Comparison of ENCODE assay signal across 18 cellular contexts in genomic region chr18:76463872-76464271, GRCh38. TPM values are rescaled to one million over a fixed set of nuclear protein-coding genes. Genes with fewer than 3 reads are reported as not detected.
DNase-seq lines count a peak whose midpoint lies in the region; ATAC-seq and TF ChIP-seq lines count a peak whose summit lies in the region.
"Had no signal": no experiment of that assay in that cellular context is flagged by ENCODE, and none has a peak within 500 bp of the region (broad histone marks: within the 10 kb centered on the region; RNA-seq: fewer than 3 reads in every experiment).

No MANE protein-coding gene starts in this region.

- H3K9me3 ChIP-seq in GM23248 (ENCODE audit: low read depth) = no peaks in the 10 kb centered on the region

- H3K4me1 Mint-ChIP-seq in activated CD8-positive, alpha-beta memory T cell treated with anti-CD3 and anti-CD28 coated beads, Interleukin-2, amount 10 ng/mL, durations not matched to agents 7 days and 5 days = peaks cover 9% of the 10 kb centered on the region
- peaks cover 81% of the 10 kb centered on the region for H3K4me1 Mint-ChIP-seq in CD14-positive monocyte
- H3K4me1 Mint-ChIP-seq in activated T-helper 2 cell treated with anti-CD3 and anti-CD28 coated beads, Interferon-gamma antibody, Interleukin-2, Interleukin-4, amounts not matched to agents 10 μg/mL and 5 μg/mL and 100 μg/mL, durations not matched to agents 14 hours and 24 hours and 36 hours (ENCODE audit: low read depth) = peaks cover 11% of the 10 kb centered on the region
- peaks cover 84% of the 10 kb centered on the region for H3K4me1 Mint-ChIP-seq in nephron progenitor cell

- no peak overlapping the region for H3K4me3 ChIP-seq in GM23248

- no peak overlapping the region for H3K27ac Mint-ChIP-seq in activated CD8-positive, alpha-beta memory T cell treated with anti-CD3 and anti-CD28 coated beads, Interleukin-2, amount 10 ng/mL, durations not matched to agents 7 days and 5 days
- H3K27ac Mint-ChIP-seq in CD14-positive monocyte (peak overlapping the region in 5 of 7 donors; percentile 42 to 69 (median 58)), nephron progenitor cell (peak overlapping the region; percentile 52)
- H3K27ac Mint-ChIP-seq in activated T-helper 2 cell treated with anti-CD3 and anti-CD28 coated beads, Interferon-gamma antibody, Interleukin-2, Interleukin-4, amounts not matched to agents 10 μg/mL and 5 μg/mL and 100 μg/mL, durations not matched to agents 14 hours and 24 hours and 36 hours = no peak overlapping the region
- H3K27ac Mint-ChIP-seq: CD4-positive, alpha-beta memory T cell had no signal

- peaks cover 92% of the 10 kb centered on the region for H3K79me2 ChIP-seq in GM23248 (ENCODE audit: insufficient read depth)

- H4K20me1 ChIP-seq in GM23248 (ENCODE audit: insufficient read depth) = no peaks in the 10 kb centered on the region

- no peaks in the 10 kb centered on the region for H3K9me3 Mint-ChIP-seq in activated CD8-positive, alpha-beta memory T cell treated with anti-CD3 and anti-CD28 coated beads, Interleukin-2, amount 10 ng/mL, durations not matched to agents 7 days and 5 days (ENCODE audit: low read depth)
- H3K9me3 Mint-ChIP-seq in CD14-positive monocyte (no peaks in the 10 kb centered on the region), nephron progenitor cell (no peaks in the 10 kb centered on the region)
- H3K9me3 Mint-ChIP-seq in activated T-helper 2 cell treated with anti-CD3 and anti-CD28 coated beads, Interferon-gamma antibody, Interleukin-2, Interleukin-4, amounts not matched to agents 10 μg/mL and 5 μg/mL and 100 μg/mL, durations not matched to agents 14 hours and 24 hours and 36 hours = no peaks in the 10 kb centered on the region
- H3K9me3 Mint-ChIP-seq: CD4-positive, alpha-beta memory T cell; HFFc6 had no signal

- no peaks in the 10 kb centered on the region for H3K36me3 Mint-ChIP-seq in activated CD8-positive, alpha-beta memory T cell treated with anti-CD3 and anti-CD28 coated beads, Interleukin-2, amount 10 ng/mL, durations not matched to agents 7 days and 5 days
- H3K36me3 Mint-ChIP-seq in CD14-positive monocyte = peaks cover 37 to 58% of the 10 kb centered on the region in 2 donors
- H3K36me3 Mint-ChIP-seq in activated T-helper 2 cell treated with anti-CD3 and anti-CD28 coated beads, Interferon-gamma antibody, Interleukin-2, Interleukin-4, amounts not matched to agents 10 μg/mL and 5 μg/mL and 100 μg/mL, durations not matched to agents 14 hours and 24 hours and 36 hours (ENCODE audit: low read depth) = no peaks in the 10 kb centered on the region
- H3K36me3 Mint-ChIP-seq in nephron progenitor cell (ENCODE audit: low read depth) = peaks cover 84% of the 10 kb centered on the region

- in situ Hi-C loops in GM23248 (cut with MboI) = no loop called here

- TF ChIP-seq CTCF in CD14-positive monocyte (IDR thresholded peaks at IDR 0.05) = no peak
- TF ChIP-seq CTCF in nephron progenitor cell (IDR thresholded peaks at IDR 0.05) = no peak

- H3K4me1 ChIP-seq in GM23248 (ENCODE audit: insufficient read depth) = peaks cover 22% of the 10 kb centered on the region

- DNase-seq in activated CD8-positive, alpha-beta memory T cell treated with anti-CD3 and anti-CD28 coated beads, Interleukin-2, amount 50 U/mL, for 48 hours = peak; percentile 30
- DNase-seq in activated CD8-positive, alpha-beta memory T cell treated with anti-CD3 and anti-CD28 coated beads, Interleukin-2, amount 10 ng/mL, durations not matched to agents 7 days and 5 days = no peak
- DNase-seq in CD14-positive monocyte (ENCODE audit: low spot score) (no peak), nephron progenitor cell (no peak), GM23248 (no peak), NCI-H2081 (lab: John Stamatoyannopoulos, UW) (no peak)
- peak; percentile 2 for DNase-seq in activated T-helper 2 cell treated with anti-CD3 and anti-CD28 coated beads, Interferon-gamma antibody, Interleukin-2, Interleukin-4, amounts not matched to agents 10 μg/mL and 5 μg/mL and 100 μg/mL, durations not matched to agents 14 hours and 24 hours and 36 hours (ENCODE audit: low spot score)
- DNase-seq: ACHN; C1 segment of cervical spinal cord; CD4-positive, alpha-beta memory T cell; DMS153; DMS79 treated with DMSO at 0.1 percent for 48 hours; EL; HCEC 1CT; HFFc6; IMR-90 had no signal

- H3K27me3 Mint-ChIP-seq in activated CD8-positive, alpha-beta memory T cell treated with anti-CD3 and anti-CD28 coated beads, Interleukin-2, amount 10 ng/mL, durations not matched to agents 7 days and 5 days = peaks cover 3% of the 10 kb centered on the region
- H3K27me3 Mint-ChIP-seq in CD14-positive monocyte (ENCODE audit: low read depth in 3 of 3) (peaks cover 0 to 3% (median 0%) of the 10 kb centered on the region in 3 donors), nephron progenitor cell (ENCODE audit: low read depth, poor library complexity) (peaks cover 7% of the 10 kb centered on the region)
- peaks cover 2% of the 10 kb centered on the region for H3K27me3 Mint-ChIP-seq in activated T-helper 2 cell treated with anti-CD3 and anti-CD28 coated beads, Interferon-gamma antibody, Interleukin-2, Interleukin-4, amounts not matched to agents 10 μg/mL and 5 μg/mL and 100 μg/mL, durations not matched to agents 14 hours and 24 hours and 36 hours (ENCODE audit: low read depth)

- H3K36me3 ChIP-seq in GM23248 (ENCODE audit: low read depth) = no peaks in the 10 kb centered on the region

- 91 to 92% methylated on average over 14 of the region's 14 CpGs for WGBS in GM23248 (ENCODE audit: low coverage in 1 of 2, low lambda C conversion rate in 2 of 2, missing lambda C conversion rate in 2 of 2), 2 experiments

- peaks cover 17% of the 10 kb centered on the region; the same call in 1 of the 2 replicates for H3F3A ChIP-seq in GM23248 (ENCODE audit: insufficient read depth)

- no peak overlapping the region for H3K27ac ChIP-seq in GM23248
- H3K27ac ChIP-seq: HL-60 had no signal

- no peak overlapping the region for H3K4me2 ChIP-seq in GM23248 (ENCODE audit: unreplicated experiment)

- H3K27me3 ChIP-seq in GM23248 (replicated peaks; ENCODE audit: insufficient read depth) = no peaks in the 10 kb centered on the region

- no peak overlapping the region for H2AFZ ChIP-seq in GM23248

- CTCF ChIA-PET in activated CD8-positive, alpha-beta memory T cell treated with anti-CD3 and anti-CD28 coated beads, Interleukin-2, amount 10 ng/mL, durations not matched to agents 7 days and 5 days (lab: Charles Lee) = no interaction called here

- intact Hi-C loops in CD14-positive monocyte (cut with micrococcal nuclease) = no loop called here
- intact Hi-C loops in activated T-helper 2 cell treated with anti-CD3 and anti-CD28 coated beads, Interferon-gamma antibody, Interleukin-2, Interleukin-4, amounts not matched to agents 10 μg/mL and 5 μg/mL and 100 μg/mL, durations not matched to agents 14 hours and 24 hours and 36 hours (cut with micrococcal nuclease) = no loop called here

- no peak overlapping the region for H3K4me3 Mint-ChIP-seq in activated CD8-positive, alpha-beta memory T cell treated with anti-CD3 and anti-CD28 coated beads, Interleukin-2, amount 10 ng/mL, durations not matched to agents 7 days and 5 days
- no peak overlapping the region for H3K4me3 Mint-ChIP-seq in CD14-positive monocyte
- no peak overlapping the region for H3K4me3 Mint-ChIP-seq in activated T-helper 2 cell treated with anti-CD3 and anti-CD28 coated beads, Interferon-gamma antibody, Interleukin-2, Interleukin-4, amounts not matched to agents 10 μg/mL and 5 μg/mL and 100 μg/mL, durations not matched to agents 14 hours and 24 hours and 36 hours (ENCODE audit: low read depth)
- no peak overlapping the region for H3K4me3 Mint-ChIP-seq in nephron progenitor cell
- H3K4me3 Mint-ChIP-seq: CD4-positive, alpha-beta memory T cell; HFFc6 had no signal

- no peaks in the 10 kb centered on the region for H3K9me2 ChIP-seq in GM23248 (ENCODE audit: insufficient read depth)

- ATAC-seq in activated CD8-positive, alpha-beta memory T cell treated with anti-CD3 and anti-CD28 coated beads, Interleukin-2, amount 10 ng/mL, durations not matched to agents 7 days and 5 days = no peak
- ATAC-seq in GM21381 (IDR thresholded peaks at IDR 0.05; ENCODE audit: unreplicated experiment) = no peak

- H3K9ac ChIP-seq in GM23248 = no peak overlapping the region

RNA-seq across cellular contexts. Expression of gene ZNF516, which starts 31.2 kb away (rescaled TPM):
- total RNA-seq in activated CD8-positive, alpha-beta memory T cell treated with anti-CD3 and anti-CD28 coated beads, Interleukin-2, amount 10 ng/mL, durations not matched to agents 7 days and 5 days = 1 to 10 TPM; 1.5 to 2.0 TPM
- polyA plus RNA-seq in CD14-positive monocyte = 1 to 10 TPM; 5.0 to 8.6 TPM
- 1.2 and 1.9 TPM in 2 replicates for total RNA-seq in activated T-helper 2 cell treated with anti-CD3 and anti-CD28 coated beads, Interferon-gamma antibody, Interleukin-2, Interleukin-4, amounts not matched to agents 10 μg/mL and 5 μg/mL and 100 μg/mL, durations not matched to agents 14 hours and 24 hours and 36 hours
- 18.0 and 29.4 TPM in 2 replicates for total RNA-seq in GM23248 (2014; rRNA removed; shearing (Covaris generic))
- 16.1 and 17.8 TPM in 2 replicates for polyA plus RNA-seq in GM23248 (2016; fragmentation: Nextera tagmentation; extraction: Ambion mirVana)

Comparison
In these comparisons a context has a peak if more than half of its experiments do, and no peak if none do; other contexts are left out.
1. DNase-seq: peak in activated CD8-positive, alpha-beta memory T cell treated with anti-CD3 and anti-CD28 coated beads, Interleukin-2, amount 50 U/mL, for 48 hours (single experiment) and activated T-helper 2 cell treated with anti-CD3 and anti-CD28 coated beads, Interferon-gamma antibody, Interleukin-2, Interleukin-4, amounts not matched to agents 10 μg/mL and 5 μg/mL and 100 μg/mL, durations not matched to agents 14 hours and 24 hours and 36 hours (single experiment); none in activated CD8-positive, alpha-beta memory T cell treated with anti-CD3 and anti-CD28 coated beads, Interleukin-2, amount 10 ng/mL, durations not matched to agents 7 days and 5 days (single experiment), CD14-positive monocyte (single experiment), nephron progenitor cell (single experiment), GM23248 (single experiment) and NCI-H2081 (0 of 2).
2. H3K27ac Mint-ChIP-seq: peak in CD14-positive monocyte (5 of 7) and nephron progenitor cell (single experiment); none in activated CD8-positive, alpha-beta memory T cell treated with anti-CD3 and anti-CD28 coated beads, Interleukin-2, amount 10 ng/mL, durations not matched to agents 7 days and 5 days (single experiment) and activated T-helper 2 cell treated with anti-CD3 and anti-CD28 coated beads, Interferon-gamma antibody, Interleukin-2, Interleukin-4, amounts not matched to agents 10 μg/mL and 5 μg/mL and 100 μg/mL, durations not matched to agents 14 hours and 24 hours and 36 hours (single experiment).